In genomic region chr5:16913187-16913839, GRCh38 we compare ENCODE assay signal across 1 cellular context.
TF ChIP-seq lines count a peak whose summit lies in the region.

No MANE protein-coding gene starts in this region.

TF ChIP-seq in GM12878, 131 proteins besides CTCF, POLR2A, EP300 and RAD21 (continued from another document):
- TF ChIP-seq ZNF687 (IDR thresholded peaks at IDR 0.05) (no peak), POLR2AphosphoS5 (IDR thresholded peaks at IDR 0.05; ENCODE audit: low read length) (no peak), ATF3 (IDR thresholded peaks at IDR 0.05; ENCODE audit: borderline replicate concordance, extremely low read depth, low read depth, low read length) (no peak), MTA2 (IDR thresholded peaks at IDR 0.05; ENCODE audit: low read depth) (no peak), ZBTB33 (IDR thresholded peaks at IDR 0.05) (no peak), SMARCA5 (IDR thresholded peaks at IDR 0.05) (no peak), CBX5 (IDR thresholded peaks at IDR 0.05; ENCODE audit: low read depth) (no peak), GABPA (IDR thresholded peaks at IDR 0.05; ENCODE audit: low read depth) (no peak), MTA3 (IDR thresholded peaks at IDR 0.05; ENCODE audit: borderline replicate concordance, low read length) (no peak), GATAD2B (conservative IDR thresholded peaks at IDR 0.05; ENCODE audit: low read depth) (no peak), FOXK2 (IDR thresholded peaks at IDR 0.05) (no peak)
